1 cellular context compared by ENCODE assay signal in the genomic region with DNA sequence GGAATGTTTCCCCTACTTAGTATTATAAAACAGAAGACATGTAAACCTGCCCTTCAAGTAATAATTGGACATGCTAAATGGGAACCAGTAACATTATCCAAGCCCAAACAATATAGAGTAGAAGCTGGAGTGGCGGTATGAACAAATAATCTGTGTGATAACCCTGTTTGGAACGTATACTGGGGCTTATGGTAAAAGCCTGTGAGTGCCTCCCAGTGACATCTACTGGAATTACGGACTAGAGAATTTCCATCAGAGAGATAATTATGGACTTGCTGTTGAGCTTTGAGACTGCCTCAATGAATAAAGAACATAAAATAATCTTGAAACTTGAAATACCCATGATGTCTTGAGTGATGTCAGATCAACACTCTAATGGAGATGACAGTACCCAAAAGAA.
TF ChIP-seq lines count a peak whose summit lies in the region.

No MANE protein-coding gene starts in this region.

TF ChIP-seq in H1, 55 proteins besides CTCF, POLR2A, EP300 and RAD21:
- TF ChIP-seq CBX5 (IDR thresholded peaks at IDR 0.05; ENCODE audit: low read depth, low read length): no peak
- TF ChIP-seq, protein P1, sequence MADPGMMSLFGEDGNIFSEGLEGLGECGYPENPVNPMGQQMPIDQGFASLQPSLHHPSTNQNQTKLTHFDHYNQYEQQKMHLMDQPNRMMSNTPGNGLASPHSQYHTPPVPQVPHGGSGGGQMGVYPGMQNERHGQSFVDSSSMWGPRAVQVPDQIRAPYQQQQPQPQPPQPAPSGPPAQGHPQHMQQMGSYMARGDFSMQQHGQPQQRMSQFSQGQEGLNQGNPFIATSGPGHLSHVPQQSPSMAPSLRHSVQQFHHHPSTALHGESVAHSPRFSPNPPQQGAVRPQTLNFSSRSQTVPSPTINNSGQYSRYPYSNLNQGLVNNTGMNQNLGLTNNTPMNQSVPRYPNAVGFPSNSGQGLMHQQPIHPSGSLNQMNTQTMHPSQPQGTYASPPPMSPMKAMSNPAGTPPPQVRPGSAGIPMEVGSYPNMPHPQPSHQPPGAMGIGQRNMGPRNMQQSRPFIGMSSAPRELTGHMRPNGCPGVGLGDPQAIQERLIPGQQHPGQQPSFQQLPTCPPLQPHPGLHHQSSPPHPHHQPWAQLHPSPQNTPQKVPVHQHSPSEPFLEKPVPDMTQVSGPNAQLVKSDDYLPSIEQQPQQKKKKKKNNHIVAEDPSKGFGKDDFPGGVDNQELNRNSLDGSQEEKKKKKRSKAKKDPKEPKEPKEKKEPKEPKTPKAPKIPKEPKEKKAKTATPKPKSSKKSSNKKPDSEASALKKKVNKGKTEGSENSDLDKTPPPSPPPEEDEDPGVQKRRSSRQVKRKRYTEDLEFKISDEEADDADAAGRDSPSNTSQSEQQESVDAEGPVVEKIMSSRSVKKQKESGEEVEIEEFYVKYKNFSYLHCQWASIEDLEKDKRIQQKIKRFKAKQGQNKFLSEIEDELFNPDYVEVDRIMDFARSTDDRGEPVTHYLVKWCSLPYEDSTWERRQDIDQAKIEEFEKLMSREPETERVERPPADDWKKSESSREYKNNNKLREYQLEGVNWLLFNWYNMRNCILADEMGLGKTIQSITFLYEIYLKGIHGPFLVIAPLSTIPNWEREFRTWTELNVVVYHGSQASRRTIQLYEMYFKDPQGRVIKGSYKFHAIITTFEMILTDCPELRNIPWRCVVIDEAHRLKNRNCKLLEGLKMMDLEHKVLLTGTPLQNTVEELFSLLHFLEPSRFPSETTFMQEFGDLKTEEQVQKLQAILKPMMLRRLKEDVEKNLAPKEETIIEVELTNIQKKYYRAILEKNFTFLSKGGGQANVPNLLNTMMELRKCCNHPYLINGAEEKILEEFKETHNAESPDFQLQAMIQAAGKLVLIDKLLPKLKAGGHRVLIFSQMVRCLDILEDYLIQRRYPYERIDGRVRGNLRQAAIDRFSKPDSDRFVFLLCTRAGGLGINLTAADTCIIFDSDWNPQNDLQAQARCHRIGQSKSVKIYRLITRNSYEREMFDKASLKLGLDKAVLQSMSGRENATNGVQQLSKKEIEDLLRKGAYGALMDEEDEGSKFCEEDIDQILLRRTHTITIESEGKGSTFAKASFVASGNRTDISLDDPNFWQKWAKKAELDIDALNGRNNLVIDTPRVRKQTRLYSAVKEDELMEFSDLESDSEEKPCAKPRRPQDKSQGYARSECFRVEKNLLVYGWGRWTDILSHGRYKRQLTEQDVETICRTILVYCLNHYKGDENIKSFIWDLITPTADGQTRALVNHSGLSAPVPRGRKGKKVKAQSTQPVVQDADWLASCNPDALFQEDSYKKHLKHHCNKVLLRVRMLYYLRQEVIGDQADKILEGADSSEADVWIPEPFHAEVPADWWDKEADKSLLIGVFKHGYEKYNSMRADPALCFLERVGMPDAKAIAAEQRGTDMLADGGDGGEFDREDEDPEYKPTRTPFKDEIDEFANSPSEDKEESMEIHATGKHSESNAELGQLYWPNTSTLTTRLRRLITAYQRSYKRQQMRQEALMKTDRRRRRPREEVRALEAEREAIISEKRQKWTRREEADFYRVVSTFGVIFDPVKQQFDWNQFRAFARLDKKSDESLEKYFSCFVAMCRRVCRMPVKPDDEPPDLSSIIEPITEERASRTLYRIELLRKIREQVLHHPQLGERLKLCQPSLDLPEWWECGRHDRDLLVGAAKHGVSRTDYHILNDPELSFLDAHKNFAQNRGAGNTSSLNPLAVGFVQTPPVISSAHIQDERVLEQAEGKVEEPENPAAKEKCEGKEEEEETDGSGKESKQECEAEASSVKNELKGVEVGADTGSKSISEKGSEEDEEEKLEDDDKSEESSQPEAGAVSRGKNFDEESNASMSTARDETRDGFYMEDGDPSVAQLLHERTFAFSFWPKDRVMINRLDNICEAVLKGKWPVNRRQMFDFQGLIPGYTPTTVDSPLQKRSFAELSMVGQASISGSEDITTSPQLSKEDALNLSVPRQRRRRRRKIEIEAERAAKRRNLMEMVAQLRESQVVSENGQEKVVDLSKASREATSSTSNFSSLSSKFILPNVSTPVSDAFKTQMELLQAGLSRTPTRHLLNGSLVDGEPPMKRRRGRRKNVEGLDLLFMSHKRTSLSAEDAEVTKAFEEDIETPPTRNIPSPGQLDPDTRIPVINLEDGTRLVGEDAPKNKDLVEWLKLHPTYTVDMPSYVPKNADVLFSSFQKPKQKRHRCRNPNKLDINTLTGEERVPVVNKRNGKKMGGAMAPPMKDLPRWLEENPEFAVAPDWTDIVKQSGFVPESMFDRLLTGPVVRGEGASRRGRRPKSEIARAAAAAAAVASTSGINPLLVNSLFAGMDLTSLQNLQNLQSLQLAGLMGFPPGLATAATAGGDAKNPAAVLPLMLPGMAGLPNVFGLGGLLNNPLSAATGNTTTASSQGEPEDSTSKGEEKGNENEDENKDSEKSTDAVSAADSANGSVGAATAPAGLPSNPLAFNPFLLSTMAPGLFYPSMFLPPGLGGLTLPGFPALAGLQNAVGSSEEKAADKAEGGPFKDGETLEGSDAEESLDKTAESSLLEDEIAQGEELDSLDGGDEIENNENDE (IDR thresholded peaks at IDR 0.05; ENCODE audit: insufficient replicate concordance, low read length): no peak
- TF ChIP-seq JUND (IDR thresholded peaks at IDR 0.05; ENCODE audit: low read length): no peak
- no peak for TF ChIP-seq GABPA (IDR thresholded peaks at IDR 0.05; ENCODE audit: borderline replicate concordance, insufficient read depth, low read length)
- no peak for TF ChIP-seq SAP30 (IDR thresholded peaks at IDR 0.05; ENCODE audit: insufficient read depth, insufficient replicate concordance, low read length)
- TF ChIP-seq NRF1 (IDR thresholded peaks at IDR 0.05; ENCODE audit: low read depth, low read length): no peak
- TF ChIP-seq SIX5 (IDR thresholded peaks at IDR 0.05; ENCODE audit: low read depth, low read length): no peak
- TF ChIP-seq HDAC2 (IDR thresholded peaks at IDR 0.05; ENCODE audit: borderline replicate concordance in 1 of 2, low read depth in 2 of 2, low read length in 2 of 2): no peak
